ENCODE assay signal across 26 cellular contexts in genomic region chr6:85300581-85300980, GRCh38.
"Had no signal": no experiment of that assay in that cellular context is flagged by ENCODE, and none has a peak within 500 bp of the region (broad histone marks: within the 10 kb centered on the region; RNA-seq: fewer than 3 reads in every experiment).

No MANE protein-coding gene starts in this region.

- H3K4me1 ChIP-seq: heart right ventricle, lower lobe of right lung, right atrium auricular region, sigmoid colon, spleen, suprapubic skin, uterus had no signal

- H3K4me1 Mint-ChIP-seq: mesothelial cell of epicardium; naive thymus-derived CD4-positive, alpha-beta T cell; stimulated activated effector memory CD8-positive, alpha-beta T cell treated with anti-CD3 and anti-CD28 coated beads, Interleukin-12 subunit alpha, Interleukin-12 subunit beta, amount 100 ng/mL, for 72 hours had no signal

- H3K4me3 ChIP-seq: heart right ventricle, hepatocyte, lower lobe of right lung, ovary, right atrium auricular region, sigmoid colon, spleen, suprapubic skin, thoracic aorta, tibial artery, uterus had no signal

- H3K27ac Mint-ChIP-seq: mesothelial cell of epicardium; naive thymus-derived CD4-positive, alpha-beta T cell; natural killer cell treated with Interleukin-12 subunit alpha and Interleukin-12 subunit beta and Interleukin-15 and Interleukin-18, amount 100 ng/mL, for 72 hours; progenitor cell of endocrine pancreas; stimulated activated effector memory CD8-positive, alpha-beta T cell treated with anti-CD3 and anti-CD28 coated beads, Interleukin-12 subunit alpha, Interleukin-12 subunit beta, amount 100 ng/mL, for 72 hours; stimulated activated naive CD8-positive, alpha-beta T cell treated with anti-CD3 and anti-CD28 coated beads, Interleukin-15, Interleukin-2, amounts not matched to agents 100 ng/mL and 50 ng/mL, for 24 hours; type B pancreatic cell had no signal

- H3K27me3 ChIP-seq: heart right ventricle, hepatocyte, ovary, right atrium auricular region, sigmoid colon, spleen, suprapubic skin, tibial artery, uterus had no signal

- H3K4me2 ChIP-seq: hepatocyte had no signal

- H3K36me3 ChIP-seq: heart right ventricle, lower lobe of right lung, ovary, right atrium auricular region, sigmoid colon, spleen, suprapubic skin, thoracic aorta, tibial artery, uterus had no signal

- H3K79me2 ChIP-seq: hepatocyte had no signal

- H3K9me3 Mint-ChIP-seq: stimulated activated effector memory CD8-positive, alpha-beta T cell treated with anti-CD3 and anti-CD28 coated beads, Interleukin-12 subunit alpha, Interleukin-12 subunit beta, amount 100 ng/mL, for 72 hours; stimulated activated naive CD8-positive, alpha-beta T cell treated with anti-CD3 and anti-CD28 coated beads, Interleukin-15, Interleukin-2, amounts not matched to agents 100 ng/mL and 50 ng/mL, for 24 hours; type B pancreatic cell had no signal

- DNase-seq: heart right ventricle; islet precursor cell; kidney glomerular epithelial cell; left cardiac atrium; lower lobe of right lung; mesendoderm; naive thymus-derived CD4-positive, alpha-beta T cell; ovary; sigmoid colon; small intestine; spleen; stimulated activated CD4-positive, alpha-beta T cell treated with anti-CD3 and anti-CD28 coated beads, Interleukin-4, amount 100 ng/mL, for 24 hours; stimulated activated naive CD4-positive, alpha-beta T cell; tibial artery; uterus had no signal

- H3K27me3 Mint-ChIP-seq: stimulated activated naive CD8-positive, alpha-beta T cell treated with anti-CD3 and anti-CD28 coated beads, Interleukin-15, Interleukin-2, amounts not matched to agents 100 ng/mL and 50 ng/mL, for 24 hours had no signal

- H2AFZ ChIP-seq: hepatocyte had no signal

- ATAC-seq: heart right ventricle; left cardiac atrium; left lobe of liver; lower lobe of right lung; naive thymus-derived CD4-positive, alpha-beta T cell; natural killer cell treated with Interleukin-12 subunit alpha and Interleukin-12 subunit beta and Interleukin-15 and Interleukin-18, amount 100 ng/mL, for 72 hours; stimulated activated effector memory CD8-positive, alpha-beta T cell treated with anti-CD3 and anti-CD28 coated beads, Interleukin-12 subunit alpha, Interleukin-12 subunit beta, amount 100 ng/mL, for 72 hours had no signal

- H3K4me3 Mint-ChIP-seq: mesothelial cell of epicardium; naive thymus-derived CD4-positive, alpha-beta T cell; natural killer cell treated with Interleukin-12 subunit alpha and Interleukin-12 subunit beta and Interleukin-15 and Interleukin-18, amount 100 ng/mL, for 72 hours; stimulated activated effector memory CD8-positive, alpha-beta T cell treated with anti-CD3 and anti-CD28 coated beads, Interleukin-12 subunit alpha, Interleukin-12 subunit beta, amount 100 ng/mL, for 72 hours; stimulated activated naive CD8-positive, alpha-beta T cell treated with anti-CD3 and anti-CD28 coated beads, Interleukin-15, Interleukin-2, amounts not matched to agents 100 ng/mL and 50 ng/mL, for 24 hours; type B pancreatic cell had no signal

- H3K36me3 Mint-ChIP-seq: mesothelial cell of epicardium; naive thymus-derived CD4-positive, alpha-beta T cell; natural killer cell treated with Interleukin-12 subunit alpha and Interleukin-12 subunit beta and Interleukin-15 and Interleukin-18, amount 100 ng/mL, for 72 hours; stimulated activated effector memory CD8-positive, alpha-beta T cell treated with anti-CD3 and anti-CD28 coated beads, Interleukin-12 subunit alpha, Interleukin-12 subunit beta, amount 100 ng/mL, for 72 hours; type B pancreatic cell had no signal

- H3K9me3 ChIP-seq: heart right ventricle, lower lobe of right lung, ovary, right atrium auricular region, sigmoid colon, spleen, suprapubic skin, thoracic aorta, tibial artery, uterus had no signal

- FAIRE-seq: small intestine had no signal

- H3K27ac ChIP-seq: heart right ventricle, hepatocyte, lower lobe of right lung, ovary, right atrium auricular region, sigmoid colon, spleen, suprapubic skin, thoracic aorta, tibial artery, uterus had no signal
